Comparison of ENCODE assay signal across 8 cellular contexts in genomic region chr19:10870955-10871603, GRCh38. TPM values are rescaled to one million over a fixed set of nuclear protein-coding genes. Genes with fewer than 3 reads are reported as not detected.
DNase-seq lines count a peak whose midpoint lies in the region; ATAC-seq and TF ChIP-seq lines count a peak whose summit lies in the region.

TSS of gene CARM1 (plus strand) at chr19:10871553. CDS start at chr19:10871703, 150 bp downstream.

- WGBS in mammary epithelial cell (ENCODE audit: low coverage, missing lambda C conversion rate): no CpG with 5 or more reads among the region's 99 CpGs
- 0% methylated on average over 24 of the region's 99 CpGs for WGBS in smooth muscle cell (ENCODE audit: low lambda C conversion rate)

- dilution Hi-C loops in mammary epithelial cell (cut with HindIII; ENCODE audit: low sequenced_read_pairs): no loop called here

- in situ Hi-C loops in GM18951 (cut with MboI; ENCODE audit: low sequenced_read_pairs, unreplicated experiment) (no loop called here), mammary epithelial cell (cut with MboI; ENCODE audit: low sequenced_read_pairs in 2 of 2) (no loop called here)

- ATAC-seq in HG03175 (IDR thresholded peaks at IDR 0.05; ENCODE audit: unreplicated experiment): peak; percentile 79

- H3K4me2 ChIP-seq in mammary epithelial cell (ENCODE audit: insufficient read depth, low read depth, low read length) (peak within 1 kb of the TSS; percentile 98), smooth muscle cell (peak within 1 kb of the TSS; percentile 99)

- H3K4me1 ChIP-seq in mammary epithelial cell (ENCODE audit: insufficient read depth, low read length) (peaks cover 4% of the 10 kb centered on the region), smooth muscle cell (ENCODE audit: low read depth) (peaks cover 12% of the 10 kb centered on the region)

- BruUV-seq in mammary epithelial cell (replicated peaks; lab: Mats Ljungman, UMichigan): no TSS peak

- H3K9ac ChIP-seq in mammary epithelial cell (ENCODE audit: insufficient read depth, low read length) (peak within 1 kb of the TSS; percentile 80), smooth muscle cell (ENCODE audit: low read depth) (peak within 1 kb of the TSS; percentile 81)

- H3F3A ChIP-seq in smooth muscle cell (ENCODE audit: low read depth): no peaks in the 10 kb centered on the region

- no peaks in the 10 kb centered on the region for H3K27me3 ChIP-seq in mammary epithelial cell (ENCODE audit: insufficient read depth, low read length)
- no peaks in the 10 kb centered on the region for H3K27me3 ChIP-seq in smooth muscle cell (ENCODE audit: low read depth)

- H2AFZ ChIP-seq in mammary epithelial cell (ENCODE audit: low read depth, low read length) (peak within 1 kb of the TSS; percentile 93), smooth muscle cell (ENCODE audit: low read depth) (peak within 1 kb of the TSS; percentile 77)

- H3K9me3 ChIP-seq in mammary epithelial cell (replicated peaks; ENCODE audit: insufficient read depth, low read length) (no peaks in the 10 kb centered on the region), smooth muscle cell (replicated peaks; ENCODE audit: low read depth) (no peaks in the 10 kb centered on the region)

- H3K79me2 ChIP-seq in mammary epithelial cell (ENCODE audit: insufficient read depth, low read length) (peaks cover 43% of the 10 kb centered on the region), smooth muscle cell (ENCODE audit: low read depth) (peaks cover 43% of the 10 kb centered on the region)

- H3K27ac ChIP-seq in mammary epithelial cell (ENCODE audit: insufficient read depth, low read depth, low read length): peak within 1 kb of the TSS; percentile 51
- H3K27ac ChIP-seq in smooth muscle cell (ENCODE audit: low read depth): peak within 1 kb of the TSS; percentile 59

- no peaks in the 10 kb centered on the region for H4K20me1 ChIP-seq in mammary epithelial cell (ENCODE audit: insufficient read depth, low read length)
- peaks cover 30% of the 10 kb centered on the region for H4K20me1 ChIP-seq in smooth muscle cell (ENCODE audit: low read depth)

- CTCF ChIA-PET in mammary epithelial cell (lab: Charles Lee; ENCODE audit: low non-redundant PET): interaction anchor here (0.5 to 1.5 kb wide), 3 partner anchors 10 to 927 kb away, joined by 3 to 9 read pairs (median 5); no protein-coding TSS in a partner anchor

- TF ChIP-seq CTCF in WI38 (IDR thresholded peaks at IDR 0.05; ENCODE audit: low read depth, low read length): peak; percentile 41
- TF ChIP-seq CTCF in mammary epithelial cell (conservative IDR thresholded peaks at IDR 0.05 in 1 of 2, IDR thresholded peaks at IDR 0.05 in 1 of 2; ENCODE audit: extremely low read depth in 1 of 2, insufficient read depth in 1 of 2, low read depth in 1 of 2, low read length in 2 of 2): peak; percentile 49 to 60
- peak; percentile 62 for TF ChIP-seq CTCF in smooth muscle cell (IDR thresholded peaks at IDR 0.05; ENCODE audit: borderline replicate concordance, insufficient read depth, poor library complexity, severe bottlenecking)

- DNase-seq in AG08396 (ENCODE audit: low spot score) (peak; percentile 100), NCI-H2227 treated with DMSO at 0.1 percent for 48 hours (lab: John Stamatoyannopoulos, UW) (peak; percentile 98), mammary epithelial cell (peak; percentile 97), iPS-NIHi7 (ENCODE audit: extremely low spot score) (peak; percentile 98), smooth muscle cell (lab: John Stamatoyannopoulos, UW; ENCODE audit: unreplicated experiment) (peak; percentile 100)

- H3K4me3 ChIP-seq in WI38 (ENCODE audit: low read depth, low read length): peak within 1 kb of the TSS; percentile 77
- H3K4me3 ChIP-seq in mammary epithelial cell (replicated peaks in 1 of 3; ENCODE audit: insufficient read depth in 1 of 3, low read depth in 2 of 3, low read length in 3 of 3): peak within 1 kb of the TSS; percentile 78 to 90 (median 85)
- peak within 1 kb of the TSS; percentile 84 for H3K4me3 ChIP-seq in smooth muscle cell

- TF ChIP-seq POLR2A in GM18951 (IDR thresholded peaks at IDR 0.05; ENCODE audit: extremely low read depth, insufficient read depth, insufficient read length): peak; percentile 2

- intact Hi-C loops in mammary epithelial cell (cut with micrococcal nuclease): loop anchor here (1.0 to 10.0 kb wide), 4 partner anchors 20 to 214 kb away; partner anchors contain the start of genes LDLR, TIMM29, TMED1 and YIPF2

- no peaks in the 10 kb centered on the region for H3K36me3 ChIP-seq in mammary epithelial cell (ENCODE audit: insufficient read depth, low read length)
- H3K36me3 ChIP-seq in smooth muscle cell (ENCODE audit: low read depth): no peaks in the 10 kb centered on the region

RNA-seq across cellular contexts. Expression of gene CARM1, which starts in this region (rescaled TPM):
- total RNA-seq in mammary epithelial cell (10 to 100 TPM; 29.2 to 58.5 TPM), smooth muscle cell (22.7 and 25.4 TPM in 2 replicates)
- polyA plus RNA-seq in mammary epithelial cell (56.7 TPM), smooth muscle cell (39.3 and 48.1 TPM in 2 replicates)
- 38.8 TPM for polyA minus RNA-seq in mammary epithelial cell

Comparison
In these comparisons a context has a peak if more than half of its experiments do, and no peak if none do; other contexts are left out.
1. Peak in every context shown above with its lines: DNase-seq, ATAC-seq, H3K4me3 ChIP-seq and H3K27ac ChIP-seq.